1 cellular context compared by ENCODE assay signal in the genomic region with DNA sequence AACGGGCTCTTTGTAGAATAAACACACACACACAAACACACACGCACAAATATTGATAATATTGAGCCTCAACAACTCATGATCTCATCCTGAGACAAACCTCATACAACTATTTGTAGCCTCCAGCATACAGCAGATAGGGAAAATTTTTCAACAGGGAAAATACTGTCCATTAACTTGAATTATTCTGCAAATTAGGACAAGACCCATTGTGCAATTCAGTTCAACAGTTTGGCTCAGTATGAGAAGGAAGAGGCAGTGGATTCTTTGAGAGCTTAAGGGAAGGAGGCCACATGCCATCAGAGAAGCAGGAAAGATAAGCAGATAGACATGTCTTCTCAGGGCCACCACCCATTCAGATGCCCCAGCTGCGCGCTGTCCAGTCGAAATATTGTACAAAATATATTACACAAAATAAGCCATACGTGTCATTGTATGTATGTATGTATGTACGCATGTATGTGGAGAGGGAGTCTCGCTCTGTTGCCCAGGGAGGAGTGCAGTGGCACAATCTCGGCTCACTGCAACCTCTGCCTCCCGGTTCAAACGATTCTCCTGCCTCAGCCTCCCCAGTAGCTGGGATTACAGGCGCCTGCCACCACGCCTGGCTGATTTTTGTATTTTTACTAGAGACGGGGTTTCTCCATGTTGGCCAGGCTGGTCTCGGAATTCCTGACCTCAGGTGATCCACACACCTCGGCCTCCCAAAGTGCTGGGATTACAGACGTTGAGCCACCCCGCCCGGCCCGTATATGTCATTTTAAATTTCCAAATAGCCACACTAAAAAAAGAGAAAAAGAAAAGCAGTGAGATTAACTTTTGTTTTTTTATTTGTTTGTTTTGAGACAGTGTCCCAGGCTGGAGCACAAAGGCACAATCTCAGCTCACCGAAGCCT.
TF ChIP-seq lines count a peak whose summit lies in the region.

No MANE protein-coding gene starts in this region.

TF ChIP-seq in GM23338, 12 proteins besides CTCF, POLR2A, EP300 and RAD21 (continued from another document):
- TF ChIP-seq, protein P1, sequence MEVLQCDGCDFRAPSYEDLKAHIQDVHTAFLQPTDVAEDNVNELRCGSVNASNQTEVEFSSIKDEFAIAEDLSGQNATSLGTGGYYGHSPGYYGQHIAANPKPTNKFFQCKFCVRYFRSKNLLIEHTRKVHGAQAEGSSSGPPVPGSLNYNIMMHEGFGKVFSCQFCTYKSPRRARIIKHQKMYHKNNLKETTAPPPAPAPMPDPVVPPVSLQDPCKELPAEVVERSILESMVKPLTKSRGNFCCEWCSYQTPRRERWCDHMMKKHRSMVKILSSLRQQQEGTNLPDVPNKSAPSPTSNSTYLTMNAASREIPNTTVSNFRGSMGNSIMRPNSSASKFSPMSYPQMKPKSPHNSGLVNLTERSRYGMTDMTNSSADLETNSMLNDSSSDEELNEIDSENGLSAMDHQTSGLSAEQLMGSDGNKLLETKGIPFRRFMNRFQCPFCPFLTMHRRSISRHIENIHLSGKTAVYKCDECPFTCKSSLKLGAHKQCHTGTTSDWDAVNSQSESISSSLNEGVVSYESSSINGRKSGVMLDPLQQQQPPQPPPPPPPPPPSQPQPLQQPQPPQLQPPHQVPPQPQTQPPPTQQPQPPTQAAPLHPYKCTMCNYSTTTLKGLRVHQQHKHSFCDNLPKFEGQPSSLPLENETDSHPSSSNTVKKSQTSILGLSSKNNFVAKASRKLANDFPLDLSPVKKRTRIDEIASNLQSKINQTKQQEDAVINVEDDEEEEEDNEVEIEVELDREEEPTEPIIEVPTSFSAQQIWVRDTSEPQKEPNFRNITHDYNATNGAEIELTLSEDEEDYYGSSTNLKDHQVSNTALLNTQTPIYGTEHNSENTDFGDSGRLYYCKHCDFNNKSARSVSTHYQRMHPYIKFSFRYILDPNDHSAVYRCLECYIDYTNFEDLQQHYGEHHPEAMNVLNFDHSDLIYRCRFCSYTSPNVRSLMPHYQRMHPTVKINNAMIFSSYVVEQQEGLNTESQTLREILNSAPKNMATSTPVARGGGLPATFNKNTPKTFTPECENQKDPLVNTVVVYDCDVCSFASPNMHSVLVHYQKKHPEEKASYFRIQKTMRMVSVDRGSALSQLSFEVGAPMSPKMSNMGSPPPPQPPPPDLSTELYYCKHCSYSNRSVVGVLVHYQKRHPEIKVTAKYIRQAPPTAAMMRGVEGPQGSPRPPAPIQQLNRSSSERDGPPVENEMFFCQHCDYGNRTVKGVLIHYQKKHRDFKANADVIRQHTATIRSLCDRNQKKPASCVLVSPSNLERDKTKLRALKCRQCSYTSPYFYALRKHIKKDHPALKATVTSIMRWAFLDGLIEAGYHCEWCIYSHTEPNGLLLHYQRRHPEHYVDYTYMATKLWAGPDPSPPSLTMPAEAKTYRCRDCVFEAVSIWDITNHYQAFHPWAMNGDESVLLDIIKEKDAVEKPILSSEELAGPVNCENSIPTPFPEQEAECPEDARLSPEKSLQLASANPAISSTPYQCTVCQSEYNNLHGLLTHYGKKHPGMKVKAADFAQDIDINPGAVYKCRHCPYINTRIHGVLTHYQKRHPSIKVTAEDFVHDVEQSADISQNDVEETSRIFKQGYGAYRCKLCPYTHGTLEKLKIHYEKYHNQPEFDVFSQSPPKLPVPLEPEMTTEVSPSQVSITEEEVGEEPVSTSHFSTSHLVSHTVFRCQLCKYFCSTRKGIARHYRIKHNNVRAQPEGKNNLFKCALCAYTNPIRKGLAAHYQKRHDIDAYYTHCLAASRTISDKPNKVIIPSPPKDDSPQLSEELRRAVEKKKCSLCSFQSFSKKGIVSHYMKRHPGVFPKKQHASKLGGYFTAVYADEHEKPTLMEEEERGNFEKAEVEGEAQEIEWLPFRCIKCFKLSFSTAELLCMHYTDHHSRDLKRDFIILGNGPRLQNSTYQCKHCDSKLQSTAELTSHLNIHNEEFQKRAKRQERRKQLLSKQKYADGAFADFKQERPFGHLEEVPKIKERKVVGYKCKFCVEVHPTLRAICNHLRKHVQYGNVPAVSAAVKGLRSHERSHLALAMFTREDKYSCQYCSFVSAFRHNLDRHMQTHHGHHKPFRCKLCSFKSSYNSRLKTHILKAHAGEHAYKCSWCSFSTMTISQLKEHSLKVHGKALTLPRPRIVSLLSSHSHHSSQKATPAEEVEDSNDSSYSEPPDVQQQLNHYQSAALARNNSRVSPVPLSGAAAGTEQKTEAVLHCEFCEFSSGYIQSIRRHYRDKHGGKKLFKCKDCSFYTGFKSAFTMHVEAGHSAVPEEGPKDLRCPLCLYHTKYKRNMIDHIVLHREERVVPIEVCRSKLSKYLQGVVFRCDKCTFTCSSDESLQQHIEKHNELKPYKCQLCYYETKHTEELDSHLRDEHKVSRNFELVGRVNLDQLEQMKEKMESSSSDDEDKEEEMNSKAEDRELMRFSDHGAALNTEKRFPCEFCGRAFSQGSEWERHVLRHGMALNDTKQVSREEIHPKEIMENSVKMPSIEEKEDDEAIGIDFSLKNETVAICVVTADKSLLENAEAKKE (CRISPR knock-in tag; IDR thresholded peaks at IDR 0.05) = no peak
- TF ChIP-seq POLR2AphosphoS5 (IDR thresholded peaks at IDR 0.05; ENCODE audit: low read depth) (no peak), NANOG (IDR thresholded peaks at IDR 0.05; ENCODE audit: borderline replicate concordance) (no peak), JUNB (IDR thresholded peaks at IDR 0.05; ENCODE audit: unreplicated experiment) (no peak), CREB1 (CRISPR knock-in tag; IDR thresholded peaks at IDR 0.05; ENCODE audit: low read depth) (no peak), ZNF331 (CRISPR knock-in tag; IDR thresholded peaks at IDR 0.05; ENCODE audit: low read depth) (no peak), EZH2phosphoT487 (IDR thresholded peaks at IDR 0.05; ENCODE audit: unreplicated experiment) (no peak), STAT1 (IDR thresholded peaks at IDR 0.05; ENCODE audit: unreplicated experiment) (no peak), EZH2 (IDR thresholded peaks at IDR 0.05; ENCODE audit: low read depth, unreplicated experiment) (no peak)
- TF ChIP-seq, protein P2, sequence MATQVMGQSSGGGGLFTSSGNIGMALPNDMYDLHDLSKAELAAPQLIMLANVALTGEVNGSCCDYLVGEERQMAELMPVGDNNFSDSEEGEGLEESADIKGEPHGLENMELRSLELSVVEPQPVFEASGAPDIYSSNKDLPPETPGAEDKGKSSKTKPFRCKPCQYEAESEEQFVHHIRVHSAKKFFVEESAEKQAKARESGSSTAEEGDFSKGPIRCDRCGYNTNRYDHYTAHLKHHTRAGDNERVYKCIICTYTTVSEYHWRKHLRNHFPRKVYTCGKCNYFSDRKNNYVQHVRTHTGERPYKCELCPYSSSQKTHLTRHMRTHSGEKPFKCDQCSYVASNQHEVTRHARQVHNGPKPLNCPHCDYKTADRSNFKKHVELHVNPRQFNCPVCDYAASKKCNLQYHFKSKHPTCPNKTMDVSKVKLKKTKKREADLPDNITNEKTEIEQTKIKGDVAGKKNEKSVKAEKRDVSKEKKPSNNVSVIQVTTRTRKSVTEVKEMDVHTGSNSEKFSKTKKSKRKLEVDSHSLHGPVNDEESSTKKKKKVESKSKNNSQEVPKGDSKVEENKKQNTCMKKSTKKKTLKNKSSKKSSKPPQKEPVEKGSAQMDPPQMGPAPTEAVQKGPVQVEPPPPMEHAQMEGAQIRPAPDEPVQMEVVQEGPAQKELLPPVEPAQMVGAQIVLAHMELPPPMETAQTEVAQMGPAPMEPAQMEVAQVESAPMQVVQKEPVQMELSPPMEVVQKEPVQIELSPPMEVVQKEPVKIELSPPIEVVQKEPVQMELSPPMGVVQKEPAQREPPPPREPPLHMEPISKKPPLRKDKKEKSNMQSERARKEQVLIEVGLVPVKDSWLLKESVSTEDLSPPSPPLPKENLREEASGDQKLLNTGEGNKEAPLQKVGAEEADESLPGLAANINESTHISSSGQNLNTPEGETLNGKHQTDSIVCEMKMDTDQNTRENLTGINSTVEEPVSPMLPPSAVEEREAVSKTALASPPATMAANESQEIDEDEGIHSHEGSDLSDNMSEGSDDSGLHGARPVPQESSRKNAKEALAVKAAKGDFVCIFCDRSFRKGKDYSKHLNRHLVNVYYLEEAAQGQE (IDR thresholded peaks at IDR 0.05; ENCODE audit: unreplicated experiment) = no peak
